ENCODE assay signal across 1 cellular context in the genomic region with DNA sequence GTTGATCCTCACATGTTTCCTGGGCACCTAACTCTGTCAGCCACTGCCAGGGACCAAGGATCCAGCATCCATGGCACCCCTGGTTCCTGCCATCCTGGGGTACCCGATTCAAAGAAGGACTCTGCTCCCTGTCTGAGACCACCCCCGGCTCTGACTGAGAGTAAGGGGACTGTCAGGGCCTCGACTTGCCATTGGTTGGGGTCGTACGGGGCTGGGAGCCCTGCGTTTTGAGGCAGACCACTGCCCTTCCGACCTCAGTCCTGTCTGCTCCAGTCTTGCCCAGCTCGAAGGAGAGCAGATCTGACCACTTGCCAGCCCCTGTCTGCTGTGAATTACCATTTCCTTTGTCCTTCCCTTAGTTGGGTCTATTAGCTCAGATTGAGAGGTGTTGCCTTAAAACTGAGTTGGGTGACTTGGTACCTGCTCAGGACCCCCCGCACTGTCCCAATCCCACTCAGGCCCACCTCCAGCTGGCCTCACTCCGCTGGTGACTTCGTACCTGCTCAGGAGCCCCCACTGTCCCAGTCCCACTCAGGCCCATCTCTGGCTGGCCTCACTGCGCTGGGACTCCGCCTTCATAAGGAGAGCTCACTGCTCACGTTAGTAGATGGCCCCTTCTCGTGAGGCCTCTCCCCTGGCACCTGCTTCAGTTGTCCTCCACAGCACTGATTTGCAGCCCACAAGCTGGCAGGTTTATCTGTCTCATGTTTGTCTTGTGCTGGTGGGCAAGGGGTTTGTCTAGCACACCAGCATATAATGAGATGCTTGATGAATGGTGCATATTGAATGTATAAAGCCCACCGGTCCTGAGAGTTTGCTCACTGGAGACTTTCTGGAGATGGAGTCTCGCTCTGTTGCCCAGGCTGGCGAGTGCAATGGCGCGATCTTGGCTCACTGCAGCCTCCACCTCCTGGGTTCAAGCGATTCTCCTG.
TF ChIP-seq lines count a peak whose summit lies in the region.

No MANE protein-coding gene starts in this region.

TF ChIP-seq in endothelial cell of umbilical vein, 7 proteins besides CTCF, POLR2A, EP300 and RAD21:
- no peak for TF ChIP-seq EZH2 (IDR thresholded peaks at IDR 0.05; ENCODE audit: borderline replicate concordance, low read depth, low read length, severe bottlenecking)
- no peak for TF ChIP-seq MYC (IDR thresholded peaks at IDR 0.05; ENCODE audit: low read depth, low read length)
- no peak for TF ChIP-seq GATA2 (IDR thresholded peaks at IDR 0.05; ENCODE audit: insufficient read depth, insufficient read length, low read depth, low read length)
- no peak for TF ChIP-seq FOS (IDR thresholded peaks at IDR 0.05; ENCODE audit: borderline replicate concordance, insufficient read depth, low read length)
- TF ChIP-seq, protein P1, sequence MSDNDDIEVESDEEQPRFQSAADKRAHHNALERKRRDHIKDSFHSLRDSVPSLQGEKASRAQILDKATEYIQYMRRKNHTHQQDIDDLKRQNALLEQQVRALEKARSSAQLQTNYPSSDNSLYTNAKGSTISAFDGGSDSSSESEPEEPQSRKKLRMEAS (IDR thresholded peaks at IDR 0.05; ENCODE audit: insufficient read depth, insufficient read length) = no peak
- TF ChIP-seq POLR2AphosphoS5 (IDR thresholded peaks at IDR 0.05; ENCODE audit: insufficient read depth, low read depth, low read length) = no peak
- no peak for TF ChIP-seq JUN (IDR thresholded peaks at IDR 0.05; ENCODE audit: borderline replicate concordance, insufficient read depth, insufficient read length, low read depth)
